In the genomic region with DNA sequence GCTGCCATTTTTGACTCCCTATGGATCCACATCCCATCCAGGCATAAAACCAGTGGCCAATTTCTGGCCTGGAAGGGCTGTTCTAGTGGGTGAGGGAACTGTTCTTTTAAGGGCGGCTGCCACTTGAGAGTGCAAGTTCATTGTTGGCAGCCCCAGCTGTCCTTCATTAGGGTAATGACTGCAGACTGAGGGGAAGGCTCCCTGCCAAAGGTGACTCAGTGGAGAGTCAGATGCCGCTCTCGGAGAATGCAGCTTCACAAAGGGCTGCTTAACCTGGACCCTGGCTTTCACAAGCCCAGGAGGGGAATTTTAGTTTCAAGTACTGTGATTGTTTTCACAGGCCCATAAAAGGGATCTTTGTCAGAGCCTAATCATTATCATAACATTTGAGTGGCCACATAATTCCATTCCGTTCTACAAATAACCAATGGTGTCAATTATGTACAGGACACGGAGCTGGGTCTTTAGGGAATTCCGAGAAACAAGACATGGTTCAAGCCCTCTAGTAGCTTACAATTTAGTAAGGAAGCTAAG, we compare ENCODE assay signal across 8 cellular contexts.
DNase-seq lines count a peak whose midpoint lies in the region; ATAC-seq, FAIRE-seq and TF ChIP-seq lines count a peak whose summit lies in the region.

No MANE protein-coding gene starts in this region.

- H3K36me3 ChIP-seq in BJ (ENCODE audit: control insufficient read depth, insufficient read depth, low read length) (no peaks in the 10 kb centered on the region), HepG2 (replicated peaks in 1 of 2; ENCODE audit: control insufficient read depth in 1 of 2, insufficient read depth in 2 of 2, low read length in 2 of 2) (no peaks in the 10 kb centered on the region)

- CTCF ChIA-PET in BJ (lab: Yijun Ruan, JAX): interaction anchor here (1.3 to 1.7 kb wide), 3 partner anchors 10 to 187 kb away, joined by 3 to 7 read pairs (median 4); no protein-coding TSS in a partner anchor
- CTCF ChIA-PET in HepG2 (lab: Yijun Ruan, JAX; ENCODE audit: low intra/inter-chr PET ratio, low total read pairs): no interaction called here
- CTCF ChIA-PET in activated CD8-positive, alpha-beta memory T cell treated with anti-CD3 and anti-CD28 coated beads, Interleukin-2, amount 10 ng/mL, durations not matched to agents 7 days and 5 days (lab: Charles Lee): no interaction called here

- H3K36me3 Mint-ChIP-seq in brain: peaks cover 20% of the 10 kb centered on the region
- no peaks in the 10 kb centered on the region for H3K36me3 Mint-ChIP-seq in stimulated activated effector memory CD8-positive, alpha-beta T cell treated with anti-CD3 and anti-CD28 coated beads, Interleukin-12 subunit alpha, Interleukin-12 subunit beta, amount 100 ng/mL, for 72 hours
- H3K36me3 Mint-ChIP-seq in activated CD8-positive, alpha-beta memory T cell treated with anti-CD3 and anti-CD28 coated beads, Interleukin-2, amount 10 ng/mL, durations not matched to agents 7 days and 5 days: no peaks in the 10 kb centered on the region

- TF ChIP-seq EP300 in HepG2 (IDR thresholded peaks at IDR 0.05; ENCODE audit: low read depth in 2 of 2, low read length in 2 of 2) (no peak), HepG2 (CRISPR knock-in tag; IDR thresholded peaks at IDR 0.05; ENCODE audit: borderline replicate concordance) (no peak)

- in situ Hi-C loops in HepG2 (cut with HindIII; ENCODE audit: extremely low pct_ligation_motif_present, low pct_unique_long_range_greater_than_20kb): no loop called here

- H3K79me2 ChIP-seq in HepG2 (ENCODE audit: insufficient read depth, low read length): no peaks in the 10 kb centered on the region

- H3K4me1 ChIP-seq in HepG2 (ENCODE audit: insufficient read depth, low read length): no peaks in the 10 kb centered on the region

- H3K4me3 ChIP-seq in BJ (ENCODE audit: low read depth, low read length): no peak overlapping the region
- H3K4me3 ChIP-seq in HepG2 (replicated peaks in 1 of 3; ENCODE audit: insufficient read depth in 1 of 3, low read depth in 2 of 3, low read length in 3 of 3): no peak overlapping the region

- H3K27ac Mint-ChIP-seq in brain: peak overlapping the region; percentile 38 to 96 (median 93)
- no peak overlapping the region for H3K27ac Mint-ChIP-seq in stimulated activated effector memory CD8-positive, alpha-beta T cell treated with anti-CD3 and anti-CD28 coated beads, Interleukin-12 subunit alpha, Interleukin-12 subunit beta, amount 100 ng/mL, for 72 hours
- no peak overlapping the region for H3K27ac Mint-ChIP-seq in activated CD8-positive, alpha-beta memory T cell treated with anti-CD3 and anti-CD28 coated beads, Interleukin-2, amount 10 ng/mL, durations not matched to agents 7 days and 5 days

- no TSS peak for BruUV-seq in HepG2 (replicated peaks; lab: Mats Ljungman, UMichigan)

- POLR2A ChIA-PET in BJ (lab: Charles Lee) (no interaction called here), HepG2 (lab: Yijun Ruan, JAX) (no interaction called here)

- peaks cover 18 to 43% (median 33%) of the 10 kb centered on the region in 5 experiments for H3K9me3 Mint-ChIP-seq in brain
- H3K9me3 Mint-ChIP-seq in stimulated activated effector memory CD8-positive, alpha-beta T cell treated with anti-CD3 and anti-CD28 coated beads, Interleukin-12 subunit alpha, Interleukin-12 subunit beta, amount 100 ng/mL, for 72 hours: no peaks in the 10 kb centered on the region
- H3K9me3 Mint-ChIP-seq in activated CD8-positive, alpha-beta memory T cell treated with anti-CD3 and anti-CD28 coated beads, Interleukin-2, amount 10 ng/mL, durations not matched to agents 7 days and 5 days (ENCODE audit: low read depth): peaks cover 9% of the 10 kb centered on the region

- H3K4me1 Mint-ChIP-seq in brain: peaks cover 22% of the 10 kb centered on the region
- no peaks in the 10 kb centered on the region for H3K4me1 Mint-ChIP-seq in stimulated activated effector memory CD8-positive, alpha-beta T cell treated with anti-CD3 and anti-CD28 coated beads, Interleukin-12 subunit alpha, Interleukin-12 subunit beta, amount 100 ng/mL, for 72 hours
- H3K4me1 Mint-ChIP-seq in activated CD8-positive, alpha-beta memory T cell treated with anti-CD3 and anti-CD28 coated beads, Interleukin-2, amount 10 ng/mL, durations not matched to agents 7 days and 5 days: no peaks in the 10 kb centered on the region

- H3K9ac ChIP-seq in HepG2 (ENCODE audit: insufficient read depth, low read depth, low read length): no peak overlapping the region

- TF ChIP-seq RAD21 in HepG2 (CRISPR knock-in tag; IDR thresholded peaks at IDR 0.05): no peak

- TF ChIP-seq POLR2A in HepG2 (IDR thresholded peaks at IDR 0.05; ENCODE audit: insufficient read depth in 1 of 2, low read depth in 2 of 2, low read length in 2 of 2): no peak

- no peaks in the 10 kb centered on the region for H3K27me3 ChIP-seq in BJ (ENCODE audit: control insufficient read depth, insufficient read depth, low read length)
- 0 out of 5 replicates have a peak, but pooled peaks cover 0 to 17% of the 10 kb centered on the region in 2 experiments for H3K27me3 ChIP-seq in HepG2 (ENCODE audit: control insufficient read depth in 1 of 2, insufficient read depth in 2 of 2, low read length in 2 of 2)

- FAIRE-seq in HepG2 (lab: Jason Lieb, UNC): no peak

- intact Hi-C loops in HepG2 (cut with micrococcal nuclease; ENCODE audit: unreplicated experiment): no loop called here

- WGBS in HepG2 (ENCODE audit: low lambda C conversion rate): 4% methylated on average over 6 of the region's 6 CpGs

- no peak overlapping the region for H3K27ac ChIP-seq in HepG2 (ENCODE audit: extremely low read length, insufficient read depth, low read length)

- H3K4me2 ChIP-seq in HepG2 (ENCODE audit: low read depth, low read length): no peak overlapping the region

- no peak overlapping the region for H2AFZ ChIP-seq in HepG2 (ENCODE audit: low read length)

- H3K9me3 ChIP-seq in HepG2 (ENCODE audit: low read length): peaks cover 16% of the 10 kb centered on the region

- H4K20me1 ChIP-seq in HepG2 (ENCODE audit: insufficient read depth, low read length): no peaks in the 10 kb centered on the region

- TF ChIP-seq CTCF in BJ (IDR thresholded peaks at IDR 0.05; ENCODE audit: insufficient read depth, low read depth, low read length): no peak
- TF ChIP-seq CTCF in brain (conservative IDR thresholded peaks at IDR 0.05): no peak
- no peak for TF ChIP-seq CTCF in HepG2 (CRISPR knock-in tag; IDR thresholded peaks at IDR 0.05)

- DNase-seq in BJ (ENCODE audit: low read depth) (peak; percentile 83), NCI-H2029 (lab: John Stamatoyannopoulos, UW) (peak; percentile 97), HepG2 (ENCODE audit: low spot score) (peak; percentile 12), superior temporal gyrus (ENCODE audit: extremely low spot score) (no peak)
- DNase-seq in activated CD8-positive, alpha-beta memory T cell treated with anti-CD3 and anti-CD28 coated beads, Interleukin-2, amount 50 U/mL, for 48 hours: no peak
- no peak for DNase-seq in stimulated activated effector memory CD8-positive, alpha-beta T cell treated with anti-CD3 and anti-CD28 coated beads, Interleukin-12 subunit alpha, Interleukin-12 subunit beta, amount 100 ng/mL, for 72 hours (ENCODE audit: low spot score in 2 of 2)
- DNase-seq in activated CD8-positive, alpha-beta memory T cell treated with anti-CD3 and anti-CD28 coated beads, Interleukin-2, amount 10 ng/mL, durations not matched to agents 7 days and 5 days: no peak

- ATAC-seq in HepG2: no peak
- ATAC-seq in stimulated activated effector memory CD8-positive, alpha-beta T cell treated with anti-CD3 and anti-CD28 coated beads, Interleukin-12 subunit alpha, Interleukin-12 subunit beta, amount 100 ng/mL, for 72 hours: no peak
- ATAC-seq in activated CD8-positive, alpha-beta memory T cell treated with anti-CD3 and anti-CD28 coated beads, Interleukin-2, amount 10 ng/mL, durations not matched to agents 7 days and 5 days: no peak

- H3K4me3 Mint-ChIP-seq in brain: peak overlapping the region in 2 of 5 experiments; percentile 34 to 46
- H3K4me3 Mint-ChIP-seq in stimulated activated effector memory CD8-positive, alpha-beta T cell treated with anti-CD3 and anti-CD28 coated beads, Interleukin-12 subunit alpha, Interleukin-12 subunit beta, amount 100 ng/mL, for 72 hours: no peak overlapping the region
- no peak overlapping the region for H3K4me3 Mint-ChIP-seq in activated CD8-positive, alpha-beta memory T cell treated with anti-CD3 and anti-CD28 coated beads, Interleukin-2, amount 10 ng/mL, durations not matched to agents 7 days and 5 days

- H3K27me3 Mint-ChIP-seq in brain: peaks cover 3% of the 10 kb centered on the region
- peaks cover 21% of the 10 kb centered on the region for H3K27me3 Mint-ChIP-seq in activated CD8-positive, alpha-beta memory T cell treated with anti-CD3 and anti-CD28 coated beads, Interleukin-2, amount 10 ng/mL, durations not matched to agents 7 days and 5 days

TF ChIP-seq in HepG2, 621 proteins besides CTCF, POLR2A, EP300 and RAD21 (continues in another document):
- TF ChIP-seq HMG20B (CRISPR knock-in tag; conservative IDR thresholded peaks at IDR 0.05) (no peak), ZBTB33 (CRISPR knock-in tag; IDR thresholded peaks at IDR 0.05) (no peak), EEA1 (CRISPR knock-in tag; IDR thresholded peaks at IDR 0.05; ENCODE audit: borderline replicate concordance) (no peak), ZSCAN12 (CRISPR knock-in tag; IDR thresholded peaks at IDR 0.05) (no peak), GPN1 (CRISPR knock-in tag; IDR thresholded peaks at IDR 0.05; ENCODE audit: borderline replicate concordance) (no peak), ZNF670 (CRISPR knock-in tag; IDR thresholded peaks at IDR 0.05; ENCODE audit: borderline replicate concordance) (no peak), TBX3 (IDR thresholded peaks at IDR 0.05; ENCODE audit: borderline replicate concordance) (no peak), CREM (IDR thresholded peaks at IDR 0.05) (no peak), CREM (CRISPR knock-in tag; IDR thresholded peaks at IDR 0.05) (no peak), KDM3A (CRISPR knock-in tag; IDR thresholded peaks at IDR 0.05; ENCODE audit: low read depth) (no peak)

Comparison
In these comparisons a context has a peak if more than half of its experiments do, and no peak if none do; other contexts are left out.
1. DNase-seq: peak in BJ (single experiment), NCI-H2029 (single experiment) and HepG2 (single experiment); none in activated CD8-positive, alpha-beta memory T cell treated with anti-CD3 and anti-CD28 coated beads, Interleukin-2, amount 50 U/mL, for 48 hours (single experiment), stimulated activated effector memory CD8-positive, alpha-beta T cell treated with anti-CD3 and anti-CD28 coated beads, Interleukin-12 subunit alpha, Interleukin-12 subunit beta, amount 100 ng/mL, for 72 hours (0 of 2), superior temporal gyrus (single experiment) and activated CD8-positive, alpha-beta memory T cell treated with anti-CD3 and anti-CD28 coated beads, Interleukin-2, amount 10 ng/mL, durations not matched to agents 7 days and 5 days (single experiment).
2. H3K27ac Mint-ChIP-seq: peak in brain (5 of 5); none in stimulated activated effector memory CD8-positive, alpha-beta T cell treated with anti-CD3 and anti-CD28 coated beads, Interleukin-12 subunit alpha, Interleukin-12 subunit beta, amount 100 ng/mL, for 72 hours (single experiment) and activated CD8-positive, alpha-beta memory T cell treated with anti-CD3 and anti-CD28 coated beads, Interleukin-2, amount 10 ng/mL, durations not matched to agents 7 days and 5 days (single experiment).